Comparison of ENCODE assay signal across 20 cellular contexts in the genomic region with DNA sequence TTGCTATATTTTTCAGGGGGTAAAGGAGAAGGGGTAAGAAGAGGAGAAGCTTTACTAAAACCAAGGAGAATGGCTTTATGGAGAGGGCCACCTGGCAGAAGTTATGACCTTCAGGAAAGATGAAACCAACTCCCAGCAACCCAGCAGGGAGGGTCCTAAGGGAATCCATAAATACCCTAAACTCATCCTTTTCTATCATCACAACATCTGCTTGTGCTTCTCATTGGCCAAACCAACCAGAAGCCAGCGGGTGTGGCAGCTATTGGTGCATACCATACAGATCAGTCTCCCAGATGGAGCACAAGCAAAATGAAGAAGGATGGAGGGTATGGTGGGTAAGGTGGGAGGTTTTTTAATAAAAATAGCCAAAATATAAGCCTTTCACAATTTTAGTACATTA.
"Had no signal": no experiment of that assay in that cellular context is flagged by ENCODE, and none has a peak within 500 bp of the region (broad histone marks: within the 10 kb centered on the region; RNA-seq: fewer than 3 reads in every experiment).

No MANE protein-coding gene starts in this region.

- H3K4me1 ChIP-seq: esophagus muscularis mucosa, gastroesophageal sphincter, psoas muscle, spleen, tibial artery, upper lobe of left lung, uterus had no signal

- H3K36me3 ChIP-seq: esophagus muscularis mucosa, gastroesophageal sphincter, neutrophil, right lobe of liver, spleen, tibial artery, upper lobe of left lung, uterus had no signal

- H3K27ac ChIP-seq: epithelial cell of prostate, esophagus muscularis mucosa, gastroesophageal sphincter, neutrophil, psoas muscle, right lobe of liver, spleen, tibial artery, upper lobe of left lung, uterus had no signal

- H3K27me3 ChIP-seq: esophagus muscularis mucosa, gastroesophageal sphincter, neutrophil, right lobe of liver, spleen, tibial artery, upper lobe of left lung, uterus had no signal

- ATAC-seq: effector memory CD8-positive, alpha-beta T cell; gastroesophageal sphincter; naive thymus-derived CD4-positive, alpha-beta T cell; psoas muscle; stimulated activated memory B cell treated with anti-CD40 and anti-IgM and Interleukin-4, amounts not matched to agents 10 μg/mL and 1 μg/mL and 100 μg/mL, for 72 hours had no signal

- DNase-seq: effector memory CD8-positive, alpha-beta T cell; glutamatergic neuron; islet precursor cell; mammary epithelial cell; naive thymus-derived CD4-positive, alpha-beta T cell; psoas muscle; retina; right lobe of liver; spleen; stimulated activated CD4-positive, alpha-beta T cell treated with anti-CD3 and anti-CD28 coated beads, Interleukin-15, amount 100 ng/mL, for 24 hours; stimulated activated CD4-positive, alpha-beta T cell treated with anti-CD3 and anti-CD28 coated beads, Interleukin-1b, Interleukin-23, amount 100 ng/mL, for 48 hours; stimulated activated CD4-positive, alpha-beta T cell treated with anti-CD3 and anti-CD28 coated beads, Interleukin-4, amount 100 ng/mL, for 24 hours; tibial artery; upper lobe of left lung; uterus had no signal

- H3K9me3 ChIP-seq: esophagus muscularis mucosa, gastroesophageal sphincter, neutrophil, psoas muscle, right lobe of liver, spleen, tibial artery, upper lobe of left lung, uterus had no signal

- H3K4me3 ChIP-seq: esophagus muscularis mucosa, gastroesophageal sphincter, psoas muscle, right lobe of liver, spleen, tibial artery, upper lobe of left lung, uterus had no signal
